Comparison of ENCODE assay signal across 39 cellular contexts in the genomic region with DNA sequence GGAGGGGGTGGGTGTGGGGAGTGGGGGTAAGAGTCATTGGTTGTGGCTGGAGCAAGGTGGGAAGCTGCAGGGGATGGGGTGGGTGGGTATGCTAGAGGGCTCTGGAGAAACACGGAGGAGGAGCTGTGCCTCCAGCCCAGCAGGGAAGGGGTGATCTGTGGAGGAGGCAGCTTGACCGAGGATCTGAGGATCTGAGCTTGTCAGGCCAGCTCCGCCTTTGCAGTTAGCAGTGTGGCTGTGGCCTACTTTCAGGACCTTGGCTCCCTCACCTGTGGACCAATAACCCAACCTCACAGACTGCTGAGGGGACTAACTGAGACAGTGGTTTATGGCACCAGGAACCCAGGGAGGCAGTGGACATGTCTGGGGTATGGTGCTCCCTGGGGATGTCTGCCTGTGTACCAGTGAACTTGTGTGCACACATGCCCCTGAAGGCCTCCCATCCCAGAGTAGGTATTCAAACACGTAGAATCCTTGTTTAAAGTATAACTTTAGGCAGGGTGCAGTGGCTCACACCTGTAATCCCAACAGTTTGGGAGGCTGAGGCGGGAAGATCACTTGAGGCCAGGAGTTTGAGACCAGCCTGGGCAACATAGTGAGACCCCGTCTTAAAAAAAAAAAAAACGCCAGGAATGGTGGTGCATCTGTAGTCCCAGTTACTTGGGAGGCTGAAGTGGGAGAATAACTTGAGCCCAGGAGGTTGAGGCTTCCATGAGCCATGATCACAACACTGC. TPM values are rescaled to one million over a fixed set of nuclear protein-coding genes. Genes with fewer than 3 reads are reported as not detected.
"Had no signal": no experiment of that assay in that cellular context is flagged by ENCODE, and none has a peak within 500 bp of the region (broad histone marks: within the 10 kb centered on the region; RNA-seq: fewer than 3 reads in every experiment).

No MANE protein-coding gene starts in this region.

- ATAC-seq: activated CD4-positive, alpha-beta T cell treated with anti-CD3 and anti-CD28 coated beads for 36 hours; activated CD4-positive, CD25-positive, alpha-beta regulatory T cell treated with anti-CD3 and anti-CD28 coated beads, Interleukin-2, amount 50 U/mL, for 24 hours; activated CD8-positive, alpha-beta memory T cell treated with anti-CD3 and anti-CD28 coated beads, Interleukin-2, amount 10 ng/mL, durations not matched to agents 7 days and 5 days; activated CD8-positive, alpha-beta T cell treated with anti-CD3 and anti-CD28 coated beads, Interleukin-2, amount 10 ng/mL, durations not matched to agents 7 days and 5 days; activated naive CD8-positive, alpha-beta T cell treated with anti-CD3 and anti-CD28 coated beads, Interleukin-2, amount 50 U/mL, for 24 hours; WTC11 had no signal

- DNase-seq: activated CD4-positive, alpha-beta memory T cell treated with anti-CD3 and anti-CD28 coated beads, Interleukin-2, amount 10 ng/mL, durations not matched to agents 7 days and 5 days; activated CD4-positive, alpha-beta T cell treated with anti-CD3 and anti-CD28 coated beads for 1 hour; activated CD4-positive, alpha-beta T cell treated with anti-CD3 and anti-CD28 coated beads for 36 hours; activated CD4-positive, alpha-beta T cell treated with anti-CD3 and anti-CD28 coated beads for 48 hours; activated CD4-positive, alpha-beta T cell treated with anti-CD3 and anti-CD28 coated beads, Interleukin-2, amount 10 ng/mL, durations not matched to agents 7 days and 5 days; activated CD4-positive, alpha-beta T cell treated with anti-CD3 and anti-CD28 coated beads, Interleukin-2, amount 50 U/mL, for 48 hours; activated CD4-positive, CD25-positive, alpha-beta regulatory T cell; activated CD8-positive, alpha-beta memory T cell treated with anti-CD3 and anti-CD28 coated beads for 24 hours; activated CD8-positive, alpha-beta memory T cell treated with anti-CD3 and anti-CD28 coated beads, Interleukin-2, amount 10 ng/mL, durations not matched to agents 7 days and 5 days; activated CD8-positive, alpha-beta memory T cell treated with anti-CD3 and anti-CD28 coated beads, Interleukin-2, amount 50 U/mL, for 48 hours; activated CD8-positive, alpha-beta T cell treated with anti-CD3 and anti-CD28 coated beads, Interleukin-2, amount 10 ng/mL, durations not matched to agents 7 days and 5 days; activated effector memory CD4-positive, alpha-beta T cell treated with Interleukin-2 at 50 U/mL for 16 hours; activated gamma-delta T cell; activated naive CD4-positive, alpha-beta T cell treated with anti-CD3 and anti-CD28 coated beads, Interleukin-2, amount 10 ng/mL, durations not matched to agents 7 days and 5 days; activated naive CD4-positive, alpha-beta T cell treated with Interleukin-2 at 50 U/mL for 16 hours; activated naive CD8-positive, alpha-beta T cell treated with anti-CD3 and anti-CD28 coated beads, Interleukin-2, amount 10 ng/mL, durations not matched to agents 7 days and 5 days; activated naive CD8-positive, alpha-beta T cell treated with anti-CD3 and anti-CD28 coated beads, Interleukin-2, amount 50 U/mL, for 24 hours; activated T-cell treated with anti-CD3 and anti-CD28 coated beads, Interleukin-2, amount 50 U/mL, for 24 hours; activated T-cell treated with anti-CD3 and anti-CD28 coated beads, Interleukin-2, amount 50 U/mL, for 48 hours; amygdala; anterior cingulate cortex; caudate nucleus; cerebellar nuclear complex; T-helper 1 cell; T-helper 2 cell; T-helper 9 cell; WERI-Rb-1 had no signal

- H3K4me3 ChIP-seq: ascending aorta, cardiac muscle cell had no signal

- H3K9me3 ChIP-seq: ascending aorta had no signal

- H3K9me3 Mint-ChIP-seq: activated CD4-positive, alpha-beta memory T cell treated with anti-CD3 and anti-CD28 coated beads, Interleukin-2, amount 10 ng/mL, durations not matched to agents 7 days and 5 days; activated CD4-positive, alpha-beta T cell treated with anti-CD3 and anti-CD28 coated beads, Interleukin-2, amount 10 ng/mL, durations not matched to agents 7 days and 5 days; activated naive CD4-positive, alpha-beta T cell treated with anti-CD3 and anti-CD28 coated beads, Interleukin-2, amount 10 ng/mL, durations not matched to agents 7 days and 5 days; activated naive CD4-positive, alpha-beta T cell treated with anti-CD3 and anti-CD28 coated beads, Interleukin-2, amount 50 U/mL, for 24 hours; activated naive CD8-positive, alpha-beta T cell treated with anti-CD3 and anti-CD28 coated beads, Interleukin-2, amount 10 ng/mL, durations not matched to agents 7 days and 5 days; activated naive CD8-positive, alpha-beta T cell treated with anti-CD3 and anti-CD28 coated beads, Interleukin-2, amount 50 U/mL, for 24 hours; activated T-cell treated with anti-CD3 and anti-CD28 coated beads, Interleukin-2, amount 50 U/mL, for 24 hours; activated T-helper 2 cell treated with anti-CD3 and anti-CD28 coated beads, Interferon-gamma antibody, Interleukin-2, Interleukin-4, amounts not matched to agents 10 μg/mL and 5 μg/mL and 100 μg/mL, durations not matched to agents 14 hours and 24 hours and 36 hours; central memory CD8-positive, alpha-beta T cell; T-helper 1 cell treated with Interleukin-12 subunit alpha and Interleukin-12 subunit beta and Interleukin-4 antibody, amounts not matched to agents 30 μg/mL and 1 μg/mL, for 36 hours; T-helper 2 cell treated with Interferon-gamma antibody and Interleukin-4, amounts not matched to agents 5 μg/mL and 100 μg/mL, for 36 hours; WTC11 had no signal

- H3K27ac Mint-ChIP-seq: activated CD4-positive, alpha-beta memory T cell treated with anti-CD3 and anti-CD28 coated beads, Interleukin-2, amount 10 ng/mL, durations not matched to agents 7 days and 5 days; activated CD4-positive, alpha-beta T cell treated with anti-CD3 and anti-CD28 coated beads for 36 hours; activated CD4-positive, alpha-beta T cell treated with anti-CD3 and anti-CD28 coated beads, Interleukin-2, amount 10 ng/mL, durations not matched to agents 7 days and 5 days; activated CD8-positive, alpha-beta memory T cell treated with anti-CD3 and anti-CD28 coated beads, Interleukin-2, amount 10 ng/mL, durations not matched to agents 7 days and 5 days; activated CD8-positive, alpha-beta T cell treated with anti-CD3 and anti-CD28 coated beads, Interleukin-2, amount 10 ng/mL, durations not matched to agents 7 days and 5 days; activated naive CD4-positive, alpha-beta T cell treated with anti-CD3 and anti-CD28 coated beads, Interleukin-2, amount 10 ng/mL, durations not matched to agents 7 days and 5 days; activated naive CD4-positive, alpha-beta T cell treated with anti-CD3 and anti-CD28 coated beads, Interleukin-2, amount 50 U/mL, for 24 hours; activated naive CD8-positive, alpha-beta T cell; activated naive CD8-positive, alpha-beta T cell treated with anti-CD3 and anti-CD28 coated beads, Interleukin-2, amount 10 ng/mL, durations not matched to agents 7 days and 5 days; activated naive CD8-positive, alpha-beta T cell treated with anti-CD3 and anti-CD28 coated beads, Interleukin-2, amount 50 U/mL, for 24 hours; activated T-cell treated with anti-CD3 and anti-CD28 coated beads, Interleukin-2, amount 50 U/mL, for 24 hours; activated T-helper 2 cell treated with anti-CD3 and anti-CD28 coated beads, Interferon-gamma antibody, Interleukin-2, Interleukin-4, amounts not matched to agents 10 μg/mL and 5 μg/mL and 100 μg/mL, durations not matched to agents 14 hours and 24 hours and 36 hours; brain; T-helper 1 cell treated with Interleukin-12 subunit alpha and Interleukin-12 subunit beta and Interleukin-4 antibody, amounts not matched to agents 30 μg/mL and 1 μg/mL, for 36 hours; T-helper 2 cell treated with Interferon-gamma antibody and Interleukin-4, amounts not matched to agents 5 μg/mL and 100 μg/mL, for 36 hours; WTC11 had no signal

- H3K36me3 Mint-ChIP-seq: activated CD8-positive, alpha-beta memory T cell treated with anti-CD3 and anti-CD28 coated beads, Interleukin-2, amount 10 ng/mL, durations not matched to agents 7 days and 5 days; activated naive CD4-positive, alpha-beta T cell treated with anti-CD3 and anti-CD28 coated beads, Interleukin-2, amount 10 ng/mL, durations not matched to agents 7 days and 5 days; activated naive CD4-positive, alpha-beta T cell treated with anti-CD3 and anti-CD28 coated beads, Interleukin-2, amount 50 U/mL, for 24 hours; activated naive CD8-positive, alpha-beta T cell; activated naive CD8-positive, alpha-beta T cell treated with anti-CD3 and anti-CD28 coated beads, Interleukin-2, amount 10 ng/mL, durations not matched to agents 7 days and 5 days; WTC11 had no signal

- H3K27me3 ChIP-seq: ascending aorta had no signal

- H3K36me3 ChIP-seq: ascending aorta, cardiac muscle cell had no signal

- H3K4me1 ChIP-seq: ascending aorta had no signal

- H3K4me3 Mint-ChIP-seq: activated CD4-positive, alpha-beta memory T cell treated with anti-CD3 and anti-CD28 coated beads, Interleukin-2, amount 10 ng/mL, durations not matched to agents 7 days and 5 days; activated CD4-positive, alpha-beta T cell treated with anti-CD3 and anti-CD28 coated beads for 36 hours; activated CD4-positive, alpha-beta T cell treated with anti-CD3 and anti-CD28 coated beads, Interleukin-2, amount 10 ng/mL, durations not matched to agents 7 days and 5 days; activated CD8-positive, alpha-beta memory T cell treated with anti-CD3 and anti-CD28 coated beads, Interleukin-2, amount 10 ng/mL, durations not matched to agents 7 days and 5 days; activated CD8-positive, alpha-beta T cell treated with anti-CD3 and anti-CD28 coated beads, Interleukin-2, amount 10 ng/mL, durations not matched to agents 7 days and 5 days; activated naive CD4-positive, alpha-beta T cell treated with anti-CD3 and anti-CD28 coated beads, Interleukin-2, amount 10 ng/mL, durations not matched to agents 7 days and 5 days; activated naive CD4-positive, alpha-beta T cell treated with anti-CD3 and anti-CD28 coated beads, Interleukin-2, amount 50 U/mL, for 24 hours; activated naive CD8-positive, alpha-beta T cell; activated naive CD8-positive, alpha-beta T cell treated with anti-CD3 and anti-CD28 coated beads, Interleukin-2, amount 10 ng/mL, durations not matched to agents 7 days and 5 days; activated naive CD8-positive, alpha-beta T cell treated with anti-CD3 and anti-CD28 coated beads, Interleukin-2, amount 50 U/mL, for 24 hours; activated T-cell treated with anti-CD3 and anti-CD28 coated beads, Interleukin-2, amount 50 U/mL, for 24 hours; brain; central memory CD8-positive, alpha-beta T cell; T-helper 1 cell treated with Interleukin-12 subunit alpha and Interleukin-12 subunit beta and Interleukin-4 antibody, amounts not matched to agents 30 μg/mL and 1 μg/mL, for 36 hours; T-helper 2 cell treated with Interferon-gamma antibody and Interleukin-4, amounts not matched to agents 5 μg/mL and 100 μg/mL, for 36 hours; WTC11 had no signal

- FAIRE-seq: bronchial epithelial cell had no signal

- H3K27ac ChIP-seq: ascending aorta, cardiac muscle cell, WERI-Rb-1 had no signal

- H3K4me1 Mint-ChIP-seq: activated CD4-positive, alpha-beta T cell treated with anti-CD3 and anti-CD28 coated beads for 36 hours; activated naive CD4-positive, alpha-beta T cell treated with anti-CD3 and anti-CD28 coated beads, Interleukin-2, amount 50 U/mL, for 24 hours; activated naive CD8-positive, alpha-beta T cell treated with anti-CD3 and anti-CD28 coated beads, Interleukin-2, amount 50 U/mL, for 24 hours; central memory CD8-positive, alpha-beta T cell; WTC11 had no signal

RNA-seq across cellular contexts. Expression of a gene that starts 52.5 kb away (rescaled TPM):
- total RNA-seq: activated CD4-positive, alpha-beta memory T cell treated with anti-CD3 and anti-CD28 coated beads, Interleukin-2, amount 10 ng/mL, durations not matched to agents 7 days and 5 days; activated CD4-positive, alpha-beta T cell treated with anti-CD3 and anti-CD28 coated beads for 36 hours; activated CD4-positive, alpha-beta T cell treated with anti-CD3 and anti-CD28 coated beads, Interleukin-2, amount 10 ng/mL, durations not matched to agents 7 days and 5 days; activated CD8-positive, alpha-beta memory T cell treated with anti-CD3 and anti-CD28 coated beads, Interleukin-2, amount 10 ng/mL, durations not matched to agents 7 days and 5 days; activated CD8-positive, alpha-beta T cell treated with anti-CD3 and anti-CD28 coated beads, Interleukin-2, amount 10 ng/mL, durations not matched to agents 7 days and 5 days; activated naive CD8-positive, alpha-beta T cell treated with anti-CD3 and anti-CD28 coated beads, Interleukin-2, amount 10 ng/mL, durations not matched to agents 7 days and 5 days; activated T-helper 2 cell treated with anti-CD3 and anti-CD28 coated beads, Interferon-gamma antibody, Interleukin-2, Interleukin-4, amounts not matched to agents 10 μg/mL and 5 μg/mL and 100 μg/mL, durations not matched to agents 14 hours and 24 hours and 36 hours; bronchial epithelial cell had no signal
